In genomic region chr20:10906830-10907229, GRCh38 we compare ENCODE assay signal across 29 cellular contexts.
"Had no signal": no experiment of that assay in that cellular context is flagged by ENCODE, and none has a peak within 500 bp of the region (broad histone marks: within the 10 kb centered on the region; RNA-seq: fewer than 3 reads in every experiment).

No MANE protein-coding gene starts in this region.

- H3K36me3 ChIP-seq: colonic mucosa, left lung, prostate gland, right atrium auricular region, suprapubic skin, thyroid gland had no signal

- H3K36me3 Mint-ChIP-seq: naive thymus-derived CD4-positive, alpha-beta T cell; type B pancreatic cell had no signal

- H3K27ac Mint-ChIP-seq: dendritic cell treated with granulocyte-macrophage colony-stimulating factor and Interleukin-4, amounts not matched to agents 40 ng/mL and 50 ng/mL, for 4 days; endodermal cell; naive thymus-derived CD4-positive, alpha-beta T cell; nephron progenitor cell; stimulated activated naive CD8-positive, alpha-beta T cell treated with anti-CD3 and anti-CD28 coated beads, Interleukin-15, amount 100 ng/mL, for 72 hours; type B pancreatic cell had no signal

- DNase-seq: colonic mucosa; effector CD8-positive, alpha-beta T cell; endodermal cell; foreskin melanocyte; glutamatergic neuron; hypothalamus; left cardiac atrium; left lung; mesenchymal stem cell; midbrain; naive thymus-derived CD4-positive, alpha-beta T cell; nephron progenitor cell; nucleus accumbens; stimulated activated CD4-positive, alpha-beta T cell treated with anti-CD3 and anti-CD28 coated beads, Interleukin-12 subunit alpha, Interleukin-12 subunit beta, amount 100 ng/mL, for 4 hours; stimulated activated CD4-positive, alpha-beta T cell treated with anti-CD3 and anti-CD28 coated beads, Interleukin-1b, Interleukin-23, amount 100 ng/mL, for 48 hours; stimulated activated CD4-positive, alpha-beta T cell treated with anti-CD3 and anti-CD28 coated beads, Interleukin-4, amount 100 ng/mL, for 1 hour; stimulated activated CD8-positive, alpha-beta memory T cell treated with anti-CD3 and anti-CD28 coated beads, Interleukin-4, amount 100 ng/mL, for 48 hours; stimulated activated naive CD4-positive, alpha-beta T cell; stimulated activated naive CD8-positive, alpha-beta T cell treated with anti-CD3 and anti-CD28 coated beads, Interleukin-15, amount 100 ng/mL, for 72 hours; thyroid gland had no signal

- H3K9me3 ChIP-seq: colonic mucosa, left lung, prostate gland, right atrium auricular region, suprapubic skin, thyroid gland had no signal

- H3K4me3 ChIP-seq: colonic mucosa, left lung, prostate gland, right atrium auricular region, smooth muscle cell, suprapubic skin, thyroid gland had no signal

- H3K27me3 Mint-ChIP-seq: central memory CD8-positive, alpha-beta T cell; dendritic cell treated with granulocyte-macrophage colony-stimulating factor and Interleukin-4, amounts not matched to agents 40 ng/mL and 50 ng/mL, for 4 days; naive thymus-derived CD4-positive, alpha-beta T cell had no signal

- ATAC-seq: esophagus mucosa; left cardiac atrium; left lung; naive thymus-derived CD4-positive, alpha-beta T cell; sciatic nerve; stimulated activated naive CD8-positive, alpha-beta T cell treated with anti-CD3 and anti-CD28 coated beads, Interleukin-15, amount 100 ng/mL, for 72 hours had no signal

- H3K9me3 Mint-ChIP-seq: dendritic cell treated with granulocyte-macrophage colony-stimulating factor and Interleukin-4, amounts not matched to agents 40 ng/mL and 50 ng/mL, for 4 days; endodermal cell; nephron progenitor cell; type B pancreatic cell had no signal

- H3K4me3 Mint-ChIP-seq: central memory CD8-positive, alpha-beta T cell; dendritic cell treated with granulocyte-macrophage colony-stimulating factor and Interleukin-4, amounts not matched to agents 40 ng/mL and 50 ng/mL, for 4 days; endodermal cell; naive thymus-derived CD4-positive, alpha-beta T cell; nephron progenitor cell; stimulated activated naive CD8-positive, alpha-beta T cell treated with anti-CD3 and anti-CD28 coated beads, Interleukin-15, amount 100 ng/mL, for 72 hours; type B pancreatic cell had no signal

- H3K4me1 Mint-ChIP-seq: central memory CD8-positive, alpha-beta T cell; naive thymus-derived CD4-positive, alpha-beta T cell; stimulated activated naive CD8-positive, alpha-beta T cell treated with anti-CD3 and anti-CD28 coated beads, Interleukin-15, amount 100 ng/mL, for 72 hours had no signal

- H3K27me3 ChIP-seq: colonic mucosa, left lung, right atrium auricular region, suprapubic skin, thyroid gland had no signal

- H3K4me1 ChIP-seq: colonic mucosa, left lung, prostate gland had no signal
